ENCODE assay signal across 7 cellular contexts in genomic region chr17:78387982-78388941, GRCh38. TPM values are rescaled to one million over a fixed set of nuclear protein-coding genes. Genes with fewer than 3 reads are reported as not detected.
DNase-seq lines count a peak whose midpoint lies in the region; ATAC-seq and TF ChIP-seq lines count a peak whose summit lies in the region.

No MANE protein-coding gene starts in this region.

- DNase-seq in GM23338 (ENCODE audit: low spot score) (no peak), SKM-1 treated with dmso at 0.1 percent for 144 hours (lab: John Stamatoyannopoulos, UW; ENCODE audit: unreplicated experiment) (peak; percentile 98), globus pallidus (ENCODE audit: low spot score) (peak; percentile 54), stomach (no peak), foreskin melanocyte (no peak)

- H3K36me3 Mint-ChIP-seq in GM23338 (ENCODE audit: low read depth), result peaks cover 13% of the 10 kb centered on the region

- ATAC-seq in GM23338 (no peak), GM19397 (IDR thresholded peaks at IDR 0.05; ENCODE audit: unreplicated experiment) (no peak)
- no peak for ATAC-seq in activated CD4-positive, CD25-positive, alpha-beta regulatory T cell treated with anti-CD3 and anti-CD28 coated beads, Interleukin-2, amount 50 U/mL, for 24 hours

- TF ChIP-seq CTCF in GM23338 (conservative IDR thresholded peaks at IDR 0.05; ENCODE audit: low read depth in 2 of 2) (no peak), stomach (IDR thresholded peaks at IDR 0.05) (no peak)

- H3K4me1 Mint-ChIP-seq in GM23338, result peaks cover 60% of the 10 kb centered on the region

- H3K27ac ChIP-seq in GM23338 (ENCODE audit: low read depth) (peak overlapping the region; percentile 53; the same call in 1 of the 2 replicates), stomach (peak overlapping the region; percentile 37 to 95 (median 82))

- peaks cover 9% of the 10 kb centered on the region; the same call in 1 of the 2 replicates for H3K36me3 ChIP-seq in GM23338 (ENCODE audit: insufficient read depth)
- H3K36me3 ChIP-seq in stomach, result peaks cover 1 to 19% (median 9%) of the 10 kb centered on the region in 4 donors

- no peaks in the 10 kb centered on the region for H3K27me3 ChIP-seq in GM23338 (ENCODE audit: insufficient read depth)
- no peaks in the 10 kb centered on the region for H3K27me3 ChIP-seq in stomach

- no peak overlapping the region for H2AFZ ChIP-seq in GM23338

- H3F3A ChIP-seq in GM23338 (replicated peaks; ENCODE audit: low read depth), result 0 out of 2 replicates have a peak, but pooled peaks cover 13% of the 10 kb centered on the region

- intact Hi-C loops in stomach (cut with DNase I; ENCODE audit: low total_unique reads), result no loop called here

- no peak overlapping the region for H3K4me2 ChIP-seq in GM23338

- H4K20me1 ChIP-seq in GM23338 (replicated peaks; ENCODE audit: insufficient read depth), result peaks cover 71% of the 10 kb centered on the region

- WGBS in stomach, 5 donors, result 49 to 58% (median 52%) methylated on average over 10 of the region's 10 CpGs

- peak overlapping the region; percentile 29; the same call in 1 of the 2 replicates for H3K27ac Mint-ChIP-seq in GM23338

- peaks cover 46% of the 10 kb centered on the region for H3K4me1 ChIP-seq in GM23338 (ENCODE audit: insufficient read depth)
- peaks cover 53 to 97% (median 67%) of the 10 kb centered on the region in 4 donors for H3K4me1 ChIP-seq in stomach

- TF ChIP-seq EP300 in stomach (IDR thresholded peaks at IDR 0.05), result no peak

- H3K9me2 ChIP-seq in GM23338 (ENCODE audit: insufficient read depth), result no peaks in the 10 kb centered on the region

- H3K27me3 Mint-ChIP-seq in GM23338 (ENCODE audit: insufficient read depth, low read depth, poor library complexity), result peaks cover 11% of the 10 kb centered on the region

- no peak overlapping the region for H3K4me3 ChIP-seq in GM23338
- H3K4me3 ChIP-seq in stomach, result no peak overlapping the region

- no peaks in the 10 kb centered on the region for H3K9me3 ChIP-seq in stomach

- H3K9me3 Mint-ChIP-seq in GM23338, result no peaks in the 10 kb centered on the region; the same call in 2 of the 3 replicates

- TF ChIP-seq POLR2A in stomach (IDR thresholded peaks at IDR 0.05), result no peak

- peaks cover 100% of the 10 kb centered on the region for H3K79me2 ChIP-seq in GM23338 (replicated peaks; ENCODE audit: insufficient read depth)

- no peak overlapping the region for H3K4me3 Mint-ChIP-seq in GM23338

TF ChIP-seq in GM23338, 12 proteins besides CTCF, POLR2A, EP300 and RAD21:
- TF ChIP-seq, protein P1, sequence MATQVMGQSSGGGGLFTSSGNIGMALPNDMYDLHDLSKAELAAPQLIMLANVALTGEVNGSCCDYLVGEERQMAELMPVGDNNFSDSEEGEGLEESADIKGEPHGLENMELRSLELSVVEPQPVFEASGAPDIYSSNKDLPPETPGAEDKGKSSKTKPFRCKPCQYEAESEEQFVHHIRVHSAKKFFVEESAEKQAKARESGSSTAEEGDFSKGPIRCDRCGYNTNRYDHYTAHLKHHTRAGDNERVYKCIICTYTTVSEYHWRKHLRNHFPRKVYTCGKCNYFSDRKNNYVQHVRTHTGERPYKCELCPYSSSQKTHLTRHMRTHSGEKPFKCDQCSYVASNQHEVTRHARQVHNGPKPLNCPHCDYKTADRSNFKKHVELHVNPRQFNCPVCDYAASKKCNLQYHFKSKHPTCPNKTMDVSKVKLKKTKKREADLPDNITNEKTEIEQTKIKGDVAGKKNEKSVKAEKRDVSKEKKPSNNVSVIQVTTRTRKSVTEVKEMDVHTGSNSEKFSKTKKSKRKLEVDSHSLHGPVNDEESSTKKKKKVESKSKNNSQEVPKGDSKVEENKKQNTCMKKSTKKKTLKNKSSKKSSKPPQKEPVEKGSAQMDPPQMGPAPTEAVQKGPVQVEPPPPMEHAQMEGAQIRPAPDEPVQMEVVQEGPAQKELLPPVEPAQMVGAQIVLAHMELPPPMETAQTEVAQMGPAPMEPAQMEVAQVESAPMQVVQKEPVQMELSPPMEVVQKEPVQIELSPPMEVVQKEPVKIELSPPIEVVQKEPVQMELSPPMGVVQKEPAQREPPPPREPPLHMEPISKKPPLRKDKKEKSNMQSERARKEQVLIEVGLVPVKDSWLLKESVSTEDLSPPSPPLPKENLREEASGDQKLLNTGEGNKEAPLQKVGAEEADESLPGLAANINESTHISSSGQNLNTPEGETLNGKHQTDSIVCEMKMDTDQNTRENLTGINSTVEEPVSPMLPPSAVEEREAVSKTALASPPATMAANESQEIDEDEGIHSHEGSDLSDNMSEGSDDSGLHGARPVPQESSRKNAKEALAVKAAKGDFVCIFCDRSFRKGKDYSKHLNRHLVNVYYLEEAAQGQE (IDR thresholded peaks at IDR 0.05; ENCODE audit: unreplicated experiment), result no peak

RNA-seq across cellular contexts. Expression of gene PGS1, which starts 9.8 kb away (rescaled TPM):
- total RNA-seq in GM23338 (2014; rRNA removed; shearing (Covaris generic)), result 65.8 and 67.1 TPM in 2 replicates
- polyA plus RNA-seq in GM23338 (2016; fragmentation: Nextera tagmentation; extraction: Ambion mirVana) (42.5 and 43.9 TPM in 2 replicates), stomach (10 to 100 TPM; 11.9 to 19.1 (median 14.9) TPM)
- total RNA-seq in stomach, result 100 to 1,000 TPM in 2 of 5 donors, 10 to 100 TPM in 3; 27.8 to 209 (median 41.7) TPM

RNA-seq across cellular contexts. Expression of gene SOCS3, which starts 28.4 kb away (rescaled TPM):
- 25.1 and 32.9 TPM in 2 replicates for total RNA-seq in GM23338 (2014; rRNA removed; shearing (Covaris generic))
- polyA plus RNA-seq in GM23338 (2016; fragmentation: Nextera tagmentation; extraction: Ambion mirVana), result 13.2 TPM in 2 replicates
- total RNA-seq in stomach, result 10 to 100 TPM; 48.4 to 62.9 (median 52.2) TPM
- polyA plus RNA-seq in stomach, result 10 to 100 TPM; 18.7 to 46.9 (median 39.7) TPM

Comparison
In these comparisons a context has a peak if more than half of its experiments do, and no peak if none do; other contexts are left out.
1. DNase-seq: peak in SKM-1 treated with dmso at 0.1 percent for 144 hours (single experiment) and globus pallidus (single experiment); none in GM23338 (single experiment), stomach (single experiment) and foreskin melanocyte (single experiment).